ENCODE assay signal across 3 cellular contexts in the genomic region with DNA sequence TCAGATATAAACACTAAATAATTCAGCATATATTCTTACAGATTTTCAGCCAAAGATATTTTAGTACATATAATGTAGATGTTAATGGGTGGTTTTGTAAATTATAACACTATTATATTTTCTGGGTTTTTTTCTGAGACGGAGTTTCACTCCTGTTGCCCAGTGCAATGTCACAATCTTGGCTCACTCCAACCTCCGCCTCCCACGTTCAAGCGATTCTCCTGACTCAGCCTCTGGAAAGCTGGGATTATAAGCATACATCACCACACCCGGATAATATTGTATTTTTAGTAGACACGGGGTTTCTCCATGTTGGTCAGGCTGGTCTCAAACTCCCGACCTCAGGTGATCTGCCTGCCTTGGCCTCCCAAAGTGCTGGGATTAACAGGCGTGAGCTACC. TPM values are rescaled to one million over a fixed set of nuclear protein-coding genes. Genes with fewer than 3 reads are reported as not detected.
"Had no signal": no experiment of that assay in that cellular context is flagged by ENCODE, and none has a peak within 500 bp of the region (broad histone marks: within the 10 kb centered on the region; RNA-seq: fewer than 3 reads in every experiment).

No MANE protein-coding gene starts in this region.

RNA-seq across cellular contexts. Expression of gene SLC2A14, which starts 29.7 kb away (rescaled TPM):
- total RNA-seq: T-helper 1 cell treated with Interleukin-12 subunit alpha and Interleukin-12 subunit beta and Interleukin-4 antibody, amounts not matched to agents 30 ng/mL and 1 ng/mL, for 36 hours; T-helper 2 cell treated with Interferon-gamma antibody and Interleukin-4, amounts not matched to agents 100 ng/mL and 5 ng/mL, for 36 hours had no signal
- polyA plus RNA-seq: aorta had no signal
